Comparison of ENCODE assay signal across 27 cellular contexts in the genomic region with DNA sequence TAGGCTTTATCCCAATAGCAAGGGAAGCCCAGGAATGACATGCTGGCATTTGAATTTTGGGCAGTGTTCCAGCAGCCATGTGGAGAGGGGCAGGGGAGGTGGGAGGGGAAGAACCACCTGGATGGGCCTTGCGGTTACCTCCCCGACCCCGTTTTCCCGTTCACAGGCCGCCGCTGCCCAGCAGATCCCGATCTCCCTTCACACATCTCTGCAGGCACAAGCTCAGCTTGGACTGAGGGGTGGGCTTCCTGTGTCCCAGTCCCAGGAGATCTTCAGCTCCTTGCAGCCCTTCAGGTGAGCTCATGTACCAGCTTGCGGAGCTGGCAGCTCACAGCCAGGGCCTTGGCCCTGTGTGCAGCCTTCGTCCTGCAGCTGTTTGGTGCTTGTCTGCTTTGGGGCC. TPM values are rescaled to one million over a fixed set of nuclear protein-coding genes. Genes with fewer than 3 reads are reported as not detected.
"Had no signal": no experiment of that assay in that cellular context is flagged by ENCODE, and none has a peak within 500 bp of the region (broad histone marks: within the 10 kb centered on the region; RNA-seq: fewer than 3 reads in every experiment).

No MANE protein-coding gene starts in this region.

- H3K27me3 ChIP-seq: ascending aorta, hepatocyte, neural progenitor cell, vagina had no signal

- H3K4me2 ChIP-seq: hepatocyte, neural progenitor cell had no signal

- H3K4me1 ChIP-seq: ascending aorta, neural progenitor cell had no signal

- H3K9me3 Mint-ChIP-seq: activated naive CD4-positive, alpha-beta T cell treated with anti-CD3 and anti-CD28 coated beads, Interleukin-2, amount 50 U/mL, for 72 hours; activated T-helper 17 cell treated with anti-CD3 and anti-CD28 coated beads, Interleukin-2, amount 50 U/mL, for 72 hours; central memory CD8-positive, alpha-beta T cell; immature natural killer cell; mesothelial cell of epicardium; naive thymus-derived CD8-positive, alpha-beta T cell; stimulated activated naive B cell treated with anti-CD40 and anti-IgM and Interleukin-4, amounts not matched to agents 10 μg/mL and 1 μg/mL and 100 μg/mL, for 72 hours had no signal

- H3K27ac Mint-ChIP-seq: mesothelial cell of epicardium; neural progenitor cell; stimulated activated naive B cell treated with anti-CD40 and anti-IgM and Interleukin-4, amounts not matched to agents 10 μg/mL and 1 μg/mL and 100 μg/mL, for 72 hours had no signal

- H3K4me3 ChIP-seq: ascending aorta, coronary artery, hepatocyte, neural progenitor cell, vagina had no signal

- H3K4me3 Mint-ChIP-seq: activated CD8-positive, alpha-beta T cell treated with anti-CD3 and anti-CD28 coated beads, Interleukin-2, amount 10 ng/mL, durations not matched to agents 7 days and 5 days; activated T-helper 17 cell treated with anti-CD3 and anti-CD28 coated beads, Interleukin-2, amount 50 U/mL, for 72 hours; central memory CD8-positive, alpha-beta T cell; immature natural killer cell; mesothelial cell of epicardium; neural progenitor cell; stimulated activated naive B cell treated with anti-CD40 and anti-IgM and Interleukin-4, amounts not matched to agents 10 μg/mL and 1 μg/mL and 100 μg/mL, for 72 hours had no signal

- ATAC-seq: activated CD8-positive, alpha-beta T cell treated with anti-CD3 and anti-CD28 coated beads, Interleukin-2, amount 10 ng/mL, durations not matched to agents 7 days and 5 days; activated naive CD4-positive, alpha-beta T cell treated with anti-CD3 and anti-CD28 coated beads, Interleukin-2, amount 50 U/mL, for 72 hours; activated T-helper 17 cell treated with anti-CD3 and anti-CD28 coated beads, Interleukin-2, amount 50 U/mL, for 72 hours; left ventricle myocardium superior; naive thymus-derived CD8-positive, alpha-beta T cell; stimulated activated naive B cell treated with anti-CD40 and anti-IgM and Interleukin-4, amounts not matched to agents 10 μg/mL and 1 μg/mL and 100 μg/mL, for 72 hours had no signal

- H3K27ac ChIP-seq: ascending aorta, coronary artery, epithelial cell of prostate, hepatocyte, neural progenitor cell, vagina had no signal

- H3K27me3 Mint-ChIP-seq: activated T-helper 17 cell treated with anti-CD3 and anti-CD28 coated beads, Interleukin-2, amount 50 U/mL, for 72 hours; central memory CD8-positive, alpha-beta T cell; naive thymus-derived CD8-positive, alpha-beta T cell; stimulated activated naive B cell treated with anti-CD40 and anti-IgM and Interleukin-4, amounts not matched to agents 10 μg/mL and 1 μg/mL and 100 μg/mL, for 72 hours had no signal

- H2AFZ ChIP-seq: hepatocyte, neural progenitor cell had no signal

- DNase-seq: activated CD4-positive, alpha-beta T cell treated with anti-CD3 and anti-CD28 coated beads for 1 hour; activated CD4-positive, alpha-beta T cell treated with anti-CD3 and anti-CD28 coated beads, Interleukin-2, amount 50 U/mL, for 1 hour; activated CD8-positive, alpha-beta T cell treated with anti-CD3 and anti-CD28 coated beads, Interleukin-2, amount 10 ng/mL, durations not matched to agents 7 days and 5 days; immature natural killer cell; kidney glomerular epithelial cell; left ventricle myocardium superior; mammary epithelial cell; stimulated activated CD4-positive, alpha-beta T cell treated with anti-CD3 and anti-CD28 coated beads, Interleukin-2, amount 100 ng/mL, for 48 hours; stimulated activated CD8-positive, alpha-beta memory T cell treated with anti-CD3 and anti-CD28 coated beads, Interleukin-4, amount 100 ng/mL, for 48 hours; stimulated activated naive B cell treated with anti-CD40 and anti-IgM and Interleukin-4, amounts not matched to agents 10 μg/mL and 1 μg/mL and 100 μg/mL, for 72 hours; T-helper 9 cell; trophoblast cell had no signal

RNA-seq across cellular contexts. Expression of a gene that starts 58.3 kb away (rescaled TPM):
- total RNA-seq: activated CD8-positive, alpha-beta T cell treated with anti-CD3 and anti-CD28 coated beads, Interleukin-2, amount 10 ng/mL, durations not matched to agents 7 days and 5 days; activated naive CD4-positive, alpha-beta T cell treated with anti-CD3 and anti-CD28 coated beads, Interleukin-2, amount 50 U/mL, for 72 hours; activated T-helper 17 cell treated with anti-CD3 and anti-CD28 coated beads, Interleukin-2, amount 50 U/mL, for 72 hours; ascending aorta; fibroblast of villous mesenchyme; glomerular endothelial cell; left ventricle myocardium superior; mammary epithelial cell; mesothelial cell of epicardium; naive thymus-derived CD8-positive, alpha-beta T cell; omental fat pad; temporal lobe; vagina had no signal
- polyA plus RNA-seq: immature natural killer cell; mammary epithelial cell; naive thymus-derived CD8-positive, alpha-beta T cell had no signal
